In genomic region chr16:303760-304505, GRCh38 we compare ENCODE assay signal across 14 cellular contexts. TPM values are rescaled to one million over a fixed set of nuclear protein-coding genes. Genes with fewer than 3 reads are reported as not detected.
DNase-seq lines count a peak whose midpoint lies in the region; ATAC-seq and TF ChIP-seq lines count a peak whose summit lies in the region.
"Had no signal": no experiment of that assay in that cellular context is flagged by ENCODE, and none has a peak within 500 bp of the region (broad histone marks: within the 10 kb centered on the region; RNA-seq: fewer than 3 reads in every experiment).

No MANE protein-coding gene starts in this region.

- no peak for DNase-seq in activated CD4-positive, alpha-beta T cell treated with anti-CD3 and anti-CD28 coated beads, Interleukin-2, amount 10 ng/mL, durations not matched to agents 7 days and 5 days
- DNase-seq in activated CD4-positive, alpha-beta T cell treated with anti-CD3 and anti-CD28 coated beads, Interleukin-2, amount 10 ng/mL, durations not matched to agents 24 days and 14 days, result no peak
- peak; percentile 9 for DNase-seq in RKO (ENCODE audit: low spot score)
- DNase-seq in fibroblast of pulmonary artery (ENCODE audit: low read depth), result peak; percentile 3
- no peak for DNase-seq in retinal pigment epithelial cell (ENCODE audit: low read depth)
- DNase-seq in NCI-H524 treated with DMSO at 0.1 percent for 48 hours (lab: John Stamatoyannopoulos, UW), result no peak
- DNase-seq: DMS53, RPMI8226, tibial artery had no signal

- intact Hi-C loops in activated CD4-positive, alpha-beta T cell treated with anti-CD3 and anti-CD28 coated beads, Interleukin-2, amount 10 ng/mL, durations not matched to agents 24 days and 14 days (cut with micrococcal nuclease), result no loop called here

- H3K9me3 Mint-ChIP-seq in activated CD4-positive, alpha-beta T cell treated with anti-CD3 and anti-CD28 coated beads, Interleukin-2, amount 10 ng/mL, durations not matched to agents 7 days and 5 days, result no peaks in the 10 kb centered on the region
- no peaks in the 10 kb centered on the region for H3K9me3 Mint-ChIP-seq in activated CD4-positive, alpha-beta T cell treated with anti-CD3 and anti-CD28 coated beads, Interleukin-2, amount 10 ng/mL, durations not matched to agents 24 days and 14 days
- H3K9me3 Mint-ChIP-seq: activated T-helper 1 cell treated with anti-CD3 and anti-CD28 coated beads, Interleukin-12 subunit alpha, Interleukin-12 subunit beta, Interleukin-2, Interleukin-4 antibody, amounts not matched to agents 30 ng/mL and 10 ng/mL and 1 ng/mL, durations not matched to agents 14 hours and 24 hours and 36 hours; central memory CD8-positive, alpha-beta T cell had no signal

- H3K4me3 Mint-ChIP-seq in activated CD4-positive, alpha-beta T cell treated with anti-CD3 and anti-CD28 coated beads, Interleukin-2, amount 10 ng/mL, durations not matched to agents 7 days and 5 days, result no peak overlapping the region
- H3K4me3 Mint-ChIP-seq in activated CD4-positive, alpha-beta T cell treated with anti-CD3 and anti-CD28 coated beads, Interleukin-2, amount 10 ng/mL, durations not matched to agents 24 days and 14 days, result no peak overlapping the region
- H3K4me3 Mint-ChIP-seq: activated T-helper 1 cell treated with anti-CD3 and anti-CD28 coated beads, Interleukin-12 subunit alpha, Interleukin-12 subunit beta, Interleukin-2, Interleukin-4 antibody, amounts not matched to agents 30 ng/mL and 10 ng/mL and 1 ng/mL, durations not matched to agents 14 hours and 24 hours and 36 hours; central memory CD8-positive, alpha-beta T cell had no signal

- peak overlapping the region; percentile 54 for H3K27ac Mint-ChIP-seq in activated CD4-positive, alpha-beta T cell treated with anti-CD3 and anti-CD28 coated beads, Interleukin-2, amount 10 ng/mL, durations not matched to agents 7 days and 5 days
- no peak overlapping the region for H3K27ac Mint-ChIP-seq in activated CD4-positive, alpha-beta T cell treated with anti-CD3 and anti-CD28 coated beads, Interleukin-2, amount 10 ng/mL, durations not matched to agents 24 days and 14 days
- H3K27ac Mint-ChIP-seq: activated T-helper 1 cell treated with anti-CD3 and anti-CD28 coated beads, Interleukin-12 subunit alpha, Interleukin-12 subunit beta, Interleukin-2, Interleukin-4 antibody, amounts not matched to agents 30 ng/mL and 10 ng/mL and 1 ng/mL, durations not matched to agents 14 hours and 24 hours and 36 hours had no signal

- TF ChIP-seq CTCF in fibroblast of pulmonary artery (IDR thresholded peaks at IDR 0.05; ENCODE audit: low read length, missing control alignments), result no peak
- TF ChIP-seq CTCF in retinal pigment epithelial cell (conservative IDR thresholded peaks at IDR 0.05; ENCODE audit: low read depth, low read length), result peak; percentile 19

- H3K36me3 Mint-ChIP-seq in activated CD4-positive, alpha-beta T cell treated with anti-CD3 and anti-CD28 coated beads, Interleukin-2, amount 10 ng/mL, durations not matched to agents 7 days and 5 days (ENCODE audit: low read depth), result peaks cover 5% of the 10 kb centered on the region
- peaks cover 10% of the 10 kb centered on the region for H3K36me3 Mint-ChIP-seq in activated CD4-positive, alpha-beta T cell treated with anti-CD3 and anti-CD28 coated beads, Interleukin-2, amount 10 ng/mL, durations not matched to agents 24 days and 14 days (ENCODE audit: low read depth)

- H3K4me3 ChIP-seq in fibroblast of pulmonary artery (replicated peaks; ENCODE audit: low read depth, low read length) (no peak overlapping the region), retinal pigment epithelial cell (ENCODE audit: low read length) (no peak overlapping the region)
- H3K4me3 ChIP-seq: tibial artery had no signal

- POLR2A ChIA-PET in activated CD4-positive, alpha-beta T cell treated with anti-CD3 and anti-CD28 coated beads, Interleukin-2, amount 10 ng/mL, durations not matched to agents 7 days and 5 days (lab: Charles Lee), result no interaction called here

- ATAC-seq in GM19463 (IDR thresholded peaks at IDR 0.05; ENCODE audit: unreplicated experiment) (no peak), GM21367 (IDR thresholded peaks at IDR 0.05; ENCODE audit: unreplicated experiment) (no peak)
- ATAC-seq: esophagus mucosa had no signal

- no peaks in the 10 kb centered on the region for H3K27me3 Mint-ChIP-seq in activated CD4-positive, alpha-beta T cell treated with anti-CD3 and anti-CD28 coated beads, Interleukin-2, amount 10 ng/mL, durations not matched to agents 7 days and 5 days
- no peaks in the 10 kb centered on the region for H3K27me3 Mint-ChIP-seq in activated CD4-positive, alpha-beta T cell treated with anti-CD3 and anti-CD28 coated beads, Interleukin-2, amount 10 ng/mL, durations not matched to agents 24 days and 14 days
- H3K27me3 Mint-ChIP-seq: central memory CD8-positive, alpha-beta T cell had no signal

- no peaks in the 10 kb centered on the region for H3K4me1 Mint-ChIP-seq in activated CD4-positive, alpha-beta T cell treated with anti-CD3 and anti-CD28 coated beads, Interleukin-2, amount 10 ng/mL, durations not matched to agents 7 days and 5 days
- H3K4me1 Mint-ChIP-seq in activated CD4-positive, alpha-beta T cell treated with anti-CD3 and anti-CD28 coated beads, Interleukin-2, amount 10 ng/mL, durations not matched to agents 24 days and 14 days, result no peaks in the 10 kb centered on the region

- CTCF ChIA-PET in activated CD4-positive, alpha-beta T cell treated with anti-CD3 and anti-CD28 coated beads, Interleukin-2, amount 10 ng/mL, durations not matched to agents 7 days and 5 days (lab: Charles Lee), result no interaction called here

RNA-seq across cellular contexts. Expression of gene PDIA2, which starts 21.0 kb away (rescaled TPM):
- total RNA-seq in activated CD4-positive, alpha-beta T cell treated with anti-CD3 and anti-CD28 coated beads, Interleukin-2, amount 10 ng/mL, durations not matched to agents 7 days and 5 days, result not detected
- total RNA-seq in activated CD4-positive, alpha-beta T cell treated with anti-CD3 and anti-CD28 coated beads, Interleukin-2, amount 10 ng/mL, durations not matched to agents 24 days and 14 days, result not detected in 2 replicates
- total RNA-seq: activated T-helper 1 cell treated with anti-CD3 and anti-CD28 coated beads, Interleukin-12 subunit alpha, Interleukin-12 subunit beta, Interleukin-2, Interleukin-4 antibody, amounts not matched to agents 30 ng/mL and 10 ng/mL and 1 ng/mL, durations not matched to agents 14 hours and 24 hours and 36 hours; esophagus mucosa had no signal

RNA-seq across cellular contexts. Expression of gene ARHGDIG, which starts 23.5 kb away (rescaled TPM):
- not detected for total RNA-seq in activated CD4-positive, alpha-beta T cell treated with anti-CD3 and anti-CD28 coated beads, Interleukin-2, amount 10 ng/mL, durations not matched to agents 7 days and 5 days
- total RNA-seq in activated CD4-positive, alpha-beta T cell treated with anti-CD3 and anti-CD28 coated beads, Interleukin-2, amount 10 ng/mL, durations not matched to agents 24 days and 14 days, result not detected in 2 replicates
- total RNA-seq: activated T-helper 1 cell treated with anti-CD3 and anti-CD28 coated beads, Interleukin-12 subunit alpha, Interleukin-12 subunit beta, Interleukin-2, Interleukin-4 antibody, amounts not matched to agents 30 ng/mL and 10 ng/mL and 1 ng/mL, durations not matched to agents 14 hours and 24 hours and 36 hours; esophagus mucosa had no signal

RNA-seq across cellular contexts. Expression of gene RGS11, which starts 28.2 kb away (rescaled TPM):
- not detected for total RNA-seq in activated CD4-positive, alpha-beta T cell treated with anti-CD3 and anti-CD28 coated beads, Interleukin-2, amount 10 ng/mL, durations not matched to agents 7 days and 5 days
- 0.14 TPM in 1 of 2 replicates, not detected in the other for total RNA-seq in activated CD4-positive, alpha-beta T cell treated with anti-CD3 and anti-CD28 coated beads, Interleukin-2, amount 10 ng/mL, durations not matched to agents 24 days and 14 days

RNA-seq across cellular contexts. Expression of gene AXIN1, which starts 48.6 kb away (rescaled TPM):
- total RNA-seq in activated CD4-positive, alpha-beta T cell treated with anti-CD3 and anti-CD28 coated beads, Interleukin-2, amount 10 ng/mL, durations not matched to agents 7 days and 5 days, result 10 to 100 TPM; 25.5 to 30.6 TPM
- total RNA-seq in activated CD4-positive, alpha-beta T cell treated with anti-CD3 and anti-CD28 coated beads, Interleukin-2, amount 10 ng/mL, durations not matched to agents 24 days and 14 days, result 26.7 and 27.9 TPM in 2 replicates

Comparison
In these comparisons a context has a peak if more than half of its experiments do, and no peak if none do; other contexts are left out.
1. DNase-seq: peak in RKO (single experiment) and fibroblast of pulmonary artery (single experiment); none in activated CD4-positive, alpha-beta T cell treated with anti-CD3 and anti-CD28 coated beads, Interleukin-2, amount 10 ng/mL, durations not matched to agents 7 days and 5 days (single experiment), activated CD4-positive, alpha-beta T cell treated with anti-CD3 and anti-CD28 coated beads, Interleukin-2, amount 10 ng/mL, durations not matched to agents 24 days and 14 days (single experiment), retinal pigment epithelial cell (single experiment) and NCI-H524 treated with DMSO at 0.1 percent for 48 hours (single experiment).